8 cellular contexts compared by ENCODE assay signal in the genomic region with DNA sequence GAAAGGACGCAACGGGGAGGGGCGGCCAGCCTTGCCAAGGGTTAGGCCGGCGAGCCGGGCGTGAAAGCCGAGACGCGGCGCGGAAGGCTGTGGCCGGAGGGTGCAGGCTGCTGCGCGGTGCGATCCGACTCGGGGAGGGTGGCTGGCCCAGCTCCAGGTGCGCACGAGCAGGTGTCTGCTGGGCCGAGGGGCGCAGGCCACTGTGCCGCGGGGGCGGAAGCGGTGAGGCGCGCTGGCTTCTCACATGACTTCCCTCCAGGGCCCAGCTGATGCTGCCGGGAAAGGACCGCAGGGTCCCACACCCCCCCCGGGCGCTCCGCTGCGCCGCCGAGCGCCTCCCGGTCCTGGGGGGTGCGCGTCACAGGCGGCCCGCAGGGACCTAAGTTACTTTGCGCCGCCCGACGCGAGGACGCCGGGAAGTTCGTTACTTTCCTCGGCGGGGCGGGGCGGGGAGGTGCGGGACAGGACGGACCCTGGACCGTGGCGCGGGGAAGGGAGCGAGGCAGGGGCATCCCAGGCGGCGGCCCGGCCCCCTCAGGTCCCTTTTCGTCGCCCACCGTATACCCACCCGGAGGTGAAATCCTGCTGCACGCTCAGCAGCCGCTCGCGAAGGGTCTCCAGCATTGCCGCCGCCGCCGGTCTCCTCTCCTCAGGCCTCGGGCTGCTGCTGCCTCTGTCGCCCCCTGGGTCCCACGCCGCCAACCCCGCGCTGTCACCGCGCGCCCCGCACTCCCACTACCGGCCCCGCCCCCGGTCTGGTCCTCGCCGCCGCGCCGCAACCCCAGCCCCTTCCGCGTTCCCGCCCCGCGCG. TPM values are rescaled to one million over a fixed set of nuclear protein-coding genes. Genes with fewer than 3 reads are reported as not detected.
DNase-seq lines count a peak whose midpoint lies in the region; ATAC-seq, FAIRE-seq and TF ChIP-seq lines count a peak whose summit lies in the region.

A gene with protein sequence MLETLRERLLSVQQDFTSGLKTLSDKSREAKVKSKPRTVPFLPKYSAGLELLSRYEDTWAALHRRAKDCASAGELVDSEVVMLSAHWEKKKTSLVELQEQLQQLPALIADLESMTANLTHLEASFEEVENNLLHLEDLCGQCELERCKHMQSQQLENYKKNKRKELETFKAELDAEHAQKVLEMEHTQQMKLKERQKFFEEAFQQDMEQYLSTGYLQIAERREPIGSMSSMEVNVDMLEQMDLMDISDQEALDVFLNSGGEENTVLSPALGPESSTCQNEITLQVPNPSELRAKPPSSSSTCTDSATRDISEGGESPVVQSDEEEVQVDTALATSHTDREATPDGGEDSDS (minus strand): TSS at position 783 of the 811 bp plus-strand sequence. CDS start 159 bp downstream, at position 624.

- peaks cover 4% of the 10 kb centered on the region for H3K27me3 Mint-ChIP-seq in activated T-helper 17 cell treated with anti-CD3 and anti-CD28 coated beads, Interleukin-2, amount 50 U/mL, for 72 hours
- H3K27me3 Mint-ChIP-seq in neural crest cell (ENCODE audit: low read depth): peaks cover 31% of the 10 kb centered on the region

- peaks cover 8 to 27% (median 15%) of the 10 kb centered on the region in 4 donors for H3K4me1 ChIP-seq in stomach

- no peaks in the 10 kb centered on the region for H3K9me3 Mint-ChIP-seq in activated T-helper 17 cell treated with anti-CD3 and anti-CD28 coated beads, Interleukin-2, amount 50 U/mL, for 72 hours
- H3K9me3 Mint-ChIP-seq in neural crest cell: no peaks in the 10 kb centered on the region

- no peak for TF ChIP-seq POLR2A in stomach (IDR thresholded peaks at IDR 0.05)

- TF ChIP-seq EP300 in stomach (IDR thresholded peaks at IDR 0.05): no peak

- H3K4me3 ChIP-seq in fibroblast of the aortic adventitia (ENCODE audit: low read depth, low read length) (peak within 1 kb of the TSS; percentile 85), stomach (peak within 1 kb of the TSS; percentile 66 to 99 (median 94))

- no peak for DNase-seq in D721Med (ENCODE audit: insufficient read length, low spot score)
- peak; percentile 56 for DNase-seq in HPDE6-E6E7 (ENCODE audit: extremely low spot score)
- peak; percentile 45 for DNase-seq in RPMI7951 (ENCODE audit: low read depth)
- DNase-seq in fibroblast of the aortic adventitia (ENCODE audit: low read depth): peak; percentile 17
- DNase-seq in neural crest cell (ENCODE audit: low read depth, low spot score): peak; percentile 75
- DNase-seq in stomach: peak; percentile 87

- no peaks in the 10 kb centered on the region for H3K27me3 ChIP-seq in stomach

- H3K9me3 ChIP-seq in stomach: no peaks in the 10 kb centered on the region

- peak within 1 kb of the TSS; percentile 91 to 97 (median 93) for H3K27ac ChIP-seq in stomach

- peak; percentile 3 for TF ChIP-seq CTCF in D721Med (IDR thresholded peaks at IDR 0.05; ENCODE audit: insufficient read depth, missing control alignments)
- TF ChIP-seq CTCF in fibroblast of the aortic adventitia (IDR thresholded peaks at IDR 0.05; ENCODE audit: insufficient read depth, low read length): no peak
- no peak for TF ChIP-seq CTCF in neural crest cell (conservative IDR thresholded peaks at IDR 0.05)
- TF ChIP-seq CTCF in stomach (IDR thresholded peaks at IDR 0.05): no peak

- no peak for FAIRE-seq in D721Med (lab: Jason Lieb, UNC)

- peak within 1 kb of the TSS; percentile 66 for H3K27ac Mint-ChIP-seq in activated T-helper 17 cell treated with anti-CD3 and anti-CD28 coated beads, Interleukin-2, amount 50 U/mL, for 72 hours
- H3K27ac Mint-ChIP-seq in neural crest cell (ENCODE audit: unreplicated experiment): no peak within 1 kb of the TSS

- peaks cover 14% of the 10 kb centered on the region for H3K4me1 Mint-ChIP-seq in activated T-helper 17 cell treated with anti-CD3 and anti-CD28 coated beads, Interleukin-2, amount 50 U/mL, for 72 hours
- H3K4me1 Mint-ChIP-seq in neural crest cell: peaks cover 12% of the 10 kb centered on the region

- peaks cover 0 to 10% (median 4%) of the 10 kb centered on the region in 4 donors for H3K36me3 ChIP-seq in stomach

- ATAC-seq in GM19468 (IDR thresholded peaks at IDR 0.05; ENCODE audit: extremely low read depth, unreplicated experiment): peak; percentile 38
- peak; percentile 89 for ATAC-seq in activated T-helper 17 cell treated with anti-CD3 and anti-CD28 coated beads, Interleukin-2, amount 50 U/mL, for 72 hours (replicated peaks)

- H3K4me3 Mint-ChIP-seq in activated T-helper 17 cell treated with anti-CD3 and anti-CD28 coated beads, Interleukin-2, amount 50 U/mL, for 72 hours: peak within 1 kb of the TSS; percentile 59
- H3K4me3 Mint-ChIP-seq in neural crest cell: peak within 1 kb of the TSS; percentile 85

- intact Hi-C loops in stomach (cut with DNase I; ENCODE audit: low total_unique reads): no loop called here

- peaks cover 4% of the 10 kb centered on the region for H3K36me3 Mint-ChIP-seq in activated T-helper 17 cell treated with anti-CD3 and anti-CD28 coated beads, Interleukin-2, amount 50 U/mL, for 72 hours (ENCODE audit: low read depth)
- H3K36me3 Mint-ChIP-seq in neural crest cell (ENCODE audit: low read depth): no peaks in the 10 kb centered on the region

- 0 to 1% (median 0%) methylated on average over 46 to 99 of the region's 99 CpGs for WGBS in stomach, 5 donors

RNA-seq across cellular contexts. Expression of the gene that starts here (rescaled TPM):
- total RNA-seq in RPMI7951 (2014; rRNA removed; shearing (Covaris generic)): 5.5 and 6.4 TPM in 2 replicates
- total RNA-seq in activated T-helper 17 cell treated with anti-CD3 and anti-CD28 coated beads, Interleukin-2, amount 50 U/mL, for 72 hours: 10 to 100 TPM; 13.8 to 24.8 TPM
- total RNA-seq in fibroblast of the aortic adventitia (ENCODE audit: low replicate concordance): 5.8 and 6.9 TPM in 2 replicates
- total RNA-seq in neural crest cell: 13.5 and 13.6 TPM in 2 replicates
- 10 to 100 TPM in 1 of 5 donors, 1 to 10 TPM in 4; 4.1 to 68.7 (median 7.1) TPM for total RNA-seq in stomach
- polyA plus RNA-seq in stomach: 10 to 100 TPM; 15.8 to 28.3 (median 21.8) TPM
